In genomic region chr12:1367331-1367730, GRCh38 we compare ENCODE assay signal across 17 cellular contexts.
"Had no signal": no experiment of that assay in that cellular context is flagged by ENCODE, and none has a peak within 500 bp of the region (broad histone marks: within the 10 kb centered on the region; RNA-seq: fewer than 3 reads in every experiment).

No MANE protein-coding gene starts in this region.

- H3K27ac Mint-ChIP-seq: T-helper 17 cell had no signal

- H3K27me3 Mint-ChIP-seq: T-helper 17 cell had no signal

- DNase-seq: activated CD4-positive, alpha-beta T cell treated with anti-CD3 and anti-CD28 coated beads for 1 hour; activated CD8-positive, alpha-beta memory T cell treated with anti-CD3 and anti-CD28 coated beads for 24 hours; activated CD8-positive, alpha-beta memory T cell treated with anti-CD3 and anti-CD28 coated beads, Interleukin-2, amount 50 U/mL, for 48 hours; activated effector memory CD4-positive, alpha-beta T cell treated with anti-CD3 and anti-CD28 coated beads, Interleukin-2, amount 50 U/mL, for 16 hours; activated naive CD4-positive, alpha-beta T cell treated with anti-CD3 and anti-CD28 coated beads, Interleukin-2, amount 50 U/mL, for 16 hours; activated T-cell treated with anti-CD3 and anti-CD28 coated beads, Interleukin-2, amount 50 U/mL, for 48 hours; foreskin fibroblast; left lung; mammary epithelial cell; posterior cingulate gyrus; stimulated activated naive CD8-positive, alpha-beta T cell treated with anti-CD3 and anti-CD28 coated beads, Interleukin-15, Interleukin-2, amounts not matched to agents 100 U/mL and 50 U/mL, for 24 hours; T-helper 17 cell; uterus; WERI-Rb-1 had no signal

- ATAC-seq: left lung; stimulated activated naive CD8-positive, alpha-beta T cell treated with anti-CD3 and anti-CD28 coated beads, Interleukin-15, Interleukin-2, amounts not matched to agents 100 U/mL and 50 U/mL, for 24 hours; T-helper 17 cell had no signal

- H3K27me3 ChIP-seq: left lung, right atrium auricular region, tibial nerve, uterus had no signal

- H3K4me1 ChIP-seq: uterus had no signal

- H3K4me3 ChIP-seq: left lung, right atrium auricular region, tibial nerve, uterus had no signal

- H3K4me3 Mint-ChIP-seq: T-helper 17 cell had no signal

- H3K27ac ChIP-seq: epithelial cell of prostate, left lung, tibial nerve, uterus, WERI-Rb-1 had no signal

- H3K9me3 ChIP-seq: left lung, tibial nerve, uterus had no signal

- H3K36me3 ChIP-seq: left lung, uterus, WERI-Rb-1 had no signal
